ENCODE assay signal across 19 cellular contexts in genomic region chr11:125583496-125583895, GRCh38.
"Had no signal": no experiment of that assay in that cellular context is flagged by ENCODE, and none has a peak within 500 bp of the region (broad histone marks: within the 10 kb centered on the region; RNA-seq: fewer than 3 reads in every experiment).

No MANE protein-coding gene starts in this region.

- H3K4me1 Mint-ChIP-seq: natural killer cell had no signal

- H3K27ac ChIP-seq: heart left ventricle, hepatocyte, left lung, ovary, sigmoid colon, thyroid gland had no signal

- H3K9me3 ChIP-seq: heart left ventricle, left lung, ovary, sigmoid colon, thyroid gland had no signal

- H3K27me3 Mint-ChIP-seq: effector memory CD8-positive, alpha-beta T cell; type B pancreatic cell had no signal

- DNase-seq: cerebellar nuclear complex; cortex of kidney; effector memory CD8-positive, alpha-beta T cell; heart left ventricle; kidney; left lung; mammary epithelial cell; natural killer cell; occipital lobe; ovary; sigmoid colon; stimulated activated CD4-positive, alpha-beta T cell treated with anti-CD3 and anti-CD28 coated beads, Interleukin-2, amount 100 ng/mL, for 24 hours; stimulated activated CD4-positive, alpha-beta T cell treated with anti-CD3 and anti-CD28 coated beads, Interleukin-4, amount 100 ng/mL, for 24 hours; stimulated activated naive CD8-positive, alpha-beta T cell treated with anti-CD3 and anti-CD28 coated beads, Interleukin-15, Interleukin-2, amounts not matched to agents 100 U/mL and 50 U/mL, for 24 hours; thyroid gland had no signal

- H3K27ac Mint-ChIP-seq: effector memory CD8-positive, alpha-beta T cell; stimulated activated effector memory CD8-positive, alpha-beta T cell treated with anti-CD3 and anti-CD28 coated beads, Interleukin-12 subunit alpha, Interleukin-12 subunit beta, amount 100 ng/mL, for 72 hours; type B pancreatic cell had no signal

- H3K4me3 Mint-ChIP-seq: effector memory CD8-positive, alpha-beta T cell; natural killer cell; stimulated activated effector memory CD8-positive, alpha-beta T cell treated with anti-CD3 and anti-CD28 coated beads, Interleukin-12 subunit alpha, Interleukin-12 subunit beta, amount 100 ng/mL, for 72 hours; type B pancreatic cell had no signal

- ATAC-seq: effector memory CD8-positive, alpha-beta T cell; heart left ventricle; left lung; natural killer cell; right cardiac atrium; stimulated activated effector memory CD8-positive, alpha-beta T cell treated with anti-CD3 and anti-CD28 coated beads, Interleukin-12 subunit alpha, Interleukin-12 subunit beta, amount 100 ng/mL, for 72 hours; stimulated activated naive CD8-positive, alpha-beta T cell treated with anti-CD3 and anti-CD28 coated beads, Interleukin-15, Interleukin-2, amounts not matched to agents 100 U/mL and 50 U/mL, for 24 hours had no signal
